8 cellular contexts compared by ENCODE assay signal in genomic region chr12:109097435-109098141, GRCh38. TPM values are rescaled to one million over a fixed set of nuclear protein-coding genes. Genes with fewer than 3 reads are reported as not detected.
DNase-seq lines count a peak whose midpoint lies in the region; ATAC-seq, FAIRE-seq and TF ChIP-seq lines count a peak whose summit lies in the region.

TSS of gene UNG (plus strand) at chr12:109097597. CDS start at chr12:109097680, 83 bp downstream.

- H3K27ac Mint-ChIP-seq in IgD-negative memory B cell = peak within 1 kb of the TSS in 2 of 3 donors; percentile 83 to 91

- peaks cover 23 to 41% (median 28%) of the 10 kb centered on the region in 3 donors for H3K4me1 Mint-ChIP-seq in IgD-negative memory B cell

- peak within 1 kb of the TSS; percentile 84 to 95 (median 94) for H3K4me3 Mint-ChIP-seq in IgD-negative memory B cell

- BruUV-seq in endothelial cell of umbilical vein (replicated peaks; lab: Mats Ljungman, UMichigan) = no TSS peak

- dilution Hi-C loops in endothelial cell of umbilical vein (cut with MboI; ENCODE audit: extremely low pct_ligation_motif_present, low sequenced_read_pairs) = no loop called here

- no peaks in the 10 kb centered on the region for H4K20me1 ChIP-seq in endothelial cell of umbilical vein (replicated peaks; ENCODE audit: control insufficient read depth, extremely low read depth, insufficient read depth, low read length)

- FAIRE-seq in endothelial cell of umbilical vein (lab: Jason Lieb, UNC) = peak; percentile 96

- no peak for TF ChIP-seq CTCF in endothelial cell of umbilical vein (IDR thresholded peaks at IDR 0.05; ENCODE audit: extremely low read depth in 1 of 2, insufficient read depth in 1 of 2, low read depth in 1 of 2, low read length in 2 of 2)

- no peaks in the 10 kb centered on the region for H3K36me3 Mint-ChIP-seq in IgD-negative memory B cell

- CTCF ChIA-PET in endothelial cell of umbilical vein (lab: Charles Lee) = interaction anchor here (0.6 to 3.1 kb wide), 5 partner anchors 14 to 1865 kb away, joined by 3 to 38 read pairs (median 4); no protein-coding TSS in a partner anchor

- H3K4me1 ChIP-seq in endothelial cell of umbilical vein (ENCODE audit: control insufficient read depth, extremely low read depth, insufficient read depth, low read length) = peaks cover 18% of the 10 kb centered on the region

- peak; percentile 97 for DNase-seq in DMS 273 (lab: John Stamatoyannopoulos, UW; ENCODE audit: unreplicated experiment)
- DNase-seq in OCI-M1 (lab: John Stamatoyannopoulos, UW) = peak; percentile 97
- DNase-seq in activated T-cell treated with anti-CD3 and anti-CD28 coated beads for 1 hour (ENCODE audit: low read depth) = peak; percentile 96
- peak; percentile 95 for DNase-seq in endothelial cell of umbilical vein (ENCODE audit: low read depth, low spot score)
- DNase-seq in middle frontal gyrus (ENCODE audit: extremely low spot score, low spot score) = peak; percentile 94
- DNase-seq in stimulated activated CD8-positive, alpha-beta memory T cell treated with anti-CD3 and anti-CD28 coated beads, Interleukin-2, amount 100 ng/mL, for 1 hour (ENCODE audit: low read depth in 2 of 2) = peak; percentile 93

- peak within 1 kb of the TSS; percentile 83 for H3K4me2 ChIP-seq in endothelial cell of umbilical vein (ENCODE audit: insufficient read depth, low read length)

- no peaks in the 10 kb centered on the region for H3K9me3 Mint-ChIP-seq in IgD-negative memory B cell

- peaks cover 15% of the 10 kb centered on the region for H3K79me2 ChIP-seq in endothelial cell of umbilical vein (ENCODE audit: control insufficient read depth, insufficient read depth, low read length)

- H3K9me1 ChIP-seq in endothelial cell of umbilical vein (replicated peaks; ENCODE audit: control insufficient read depth, extremely low read depth, insufficient read depth, low read length) = no peaks in the 10 kb centered on the region

- H2AFZ ChIP-seq in endothelial cell of umbilical vein (ENCODE audit: low read depth, low read length) = peak within 1 kb of the TSS; percentile 97

- POLR2A ChIA-PET in endothelial cell of umbilical vein (lab: Charles Lee) = interaction anchor here (0.6 to 0.7 kb wide), 2 partner anchors 282 to 535 kb away, joined by 3 read pairs; partner anchors contain the start of gene ISCU

- no peaks in the 10 kb centered on the region for H3K9me3 ChIP-seq in endothelial cell of umbilical vein (replicated peaks; ENCODE audit: control insufficient read depth, insufficient read depth, low read length)

- peak within 1 kb of the TSS; percentile 91 to 96 (median 91) for H3K4me3 ChIP-seq in endothelial cell of umbilical vein (replicated peaks in 1 of 3; ENCODE audit: insufficient read depth in 1 of 3, low read depth in 1 of 3, low read length in 3 of 3)

- peak within 1 kb of the TSS; percentile 96 for H3K9ac ChIP-seq in endothelial cell of umbilical vein (replicated peaks; ENCODE audit: extremely low read depth, insufficient read depth, low read length)

- peak within 1 kb of the TSS; percentile 81 for H3K27ac ChIP-seq in endothelial cell of umbilical vein (ENCODE audit: insufficient read depth, low read depth, low read length)

- H3K27me3 ChIP-seq in endothelial cell of umbilical vein (ENCODE audit: control insufficient read depth in 2 of 2, insufficient read depth in 2 of 2, low read length in 2 of 2) = no peaks in the 10 kb centered on the region

- H3K36me3 ChIP-seq in endothelial cell of umbilical vein (ENCODE audit: control insufficient read depth in 2 of 2, extremely low read depth in 1 of 2, insufficient read depth in 2 of 2, low read length in 2 of 2) = peaks cover 6 to 7% of the 10 kb centered on the region in 2 experiments

- intact Hi-C loops in endothelial cell of umbilical vein (cut with micrococcal nuclease) = loop anchor here (1.0 to 5.0 kb wide), 4 partner anchors 14 to 535 kb away; partner anchors contain the start of genes CORO1C and ISCU

- TF ChIP-seq POLR2A in endothelial cell of umbilical vein (IDR thresholded peaks at IDR 0.05; ENCODE audit: low read depth, low read length) = no peak

- H3K27me3 Mint-ChIP-seq in IgD-negative memory B cell = no peaks in the 10 kb centered on the region

- peak; percentile 89 for ATAC-seq in GM21529 (IDR thresholded peaks at IDR 0.05; ENCODE audit: unreplicated experiment)

TF ChIP-seq in endothelial cell of umbilical vein, 7 proteins besides CTCF, POLR2A, EP300 and RAD21:
- no peak for TF ChIP-seq MYC (IDR thresholded peaks at IDR 0.05; ENCODE audit: low read depth, low read length)
- peak; percentile 85 for TF ChIP-seq MAX (IDR thresholded peaks at IDR 0.05; ENCODE audit: insufficient read depth, insufficient read length)

RNA-seq across cellular contexts. Expression of gene UNG, which starts in this region (rescaled TPM):
- polyA plus RNA-seq in IgD-negative memory B cell (24.6 TPM), endothelial cell of umbilical vein (17.1 and 21.5 TPM in 2 replicates)
- 45.4 and 46.7 TPM in 2 replicates for total RNA-seq in endothelial cell of umbilical vein
- 26.4 and 30.1 TPM in 2 replicates for polyA plus RNA-seq in endothelial cell of umbilical vein (2011; cell fraction: cytosol; rRNA removed)
- 16.5 and 22.5 TPM in 2 replicates for polyA plus RNA-seq in endothelial cell of umbilical vein (2011; cell fraction: nucleus; rRNA removed)
- 34.4 and 40.7 TPM in 2 replicates for polyA plus RNA-seq in endothelial cell of umbilical vein (2012)
- polyA minus RNA-seq in endothelial cell of umbilical vein = 11.5 and 12.2 TPM in 2 replicates
- 17.3 TPM for polyA minus RNA-seq in endothelial cell of umbilical vein (2011; cell fraction: cytosol; rRNA and poly(A)+ RNA removed)
- 7.6 and 8.9 TPM in 2 replicates for polyA minus RNA-seq in endothelial cell of umbilical vein (2011; cell fraction: nucleus; rRNA and poly(A)+ RNA removed)

Comparison
In these comparisons a context has a peak if more than half of its experiments do, and no peak if none do; other contexts are left out.
1. Peak in every context shown above with its lines: DNase-seq, ATAC-seq, H3K4me3 ChIP-seq and H3K27ac ChIP-seq.